9 cellular contexts compared by ENCODE assay signal in genomic region chr16:24541534-24541933, GRCh38. TPM values are rescaled to one million over a fixed set of nuclear protein-coding genes. Genes with fewer than 3 reads are reported as not detected.
A peak's percentile ranks its signal among the peaks of the same experiment; 100 is the strongest.
DNase-seq lines count a peak whose midpoint lies in the region; ATAC-seq and TF ChIP-seq lines count a peak whose summit lies in the region.
"Had no signal": no experiment of that assay in that cellular context is flagged by ENCODE, and none has a peak within 500 bp of the region (broad histone marks: within the 10 kb centered on the region; RNA-seq: fewer than 3 reads in every experiment).

No MANE protein-coding gene starts in this region.

- H3K36me3 Mint-ChIP-seq in nephron progenitor cell (ENCODE audit: low read depth), result peaks cover 44% of the 10 kb centered on the region

- peak overlapping the region; percentile 99 for H3K27ac Mint-ChIP-seq in nephron progenitor cell

- H3K18ac ChIP-seq in neuronal stem cell (ENCODE audit: low read length), result no peak overlapping the region

- H3K4me3 ChIP-seq in BE2C (ENCODE audit: low read depth, low read length), result peak overlapping the region; percentile 77
- H3K4me3 ChIP-seq in MG63, result peak overlapping the region; percentile 94
- H3K4me3 ChIP-seq in coronary artery, result peak overlapping the region; percentile 97
- peak overlapping the region in 1 of 2 donors; percentile 66 for H3K4me3 ChIP-seq in neuronal stem cell (ENCODE audit: low read length in 2 of 2)

- H2BK5ac ChIP-seq in neuronal stem cell (ENCODE audit: low read length), result no peak overlapping the region

- H3K4ac ChIP-seq in neuronal stem cell (ENCODE audit: low read length), result no peak overlapping the region

- no peaks in the 10 kb centered on the region for H3K9me3 Mint-ChIP-seq in nephron progenitor cell

- no peak overlapping the region for H3K4me2 ChIP-seq in neuronal stem cell (ENCODE audit: insufficient read depth, low read length, poor library complexity, severe bottlenecking)

- H3K27me3 ChIP-seq in BE2C (no peaks in the 10 kb centered on the region), MG63 (no peaks in the 10 kb centered on the region), neuronal stem cell (ENCODE audit: control insufficient read depth in 3 of 3, insufficient read depth in 3 of 3, low read depth in 1 of 3, low read length in 3 of 3) (no peaks in the 10 kb centered on the region)

- no peak overlapping the region for H4K8ac ChIP-seq in neuronal stem cell (ENCODE audit: low read depth, low read length)

- TF ChIP-seq CTCF in BE2C (IDR thresholded peaks at IDR 0.05; ENCODE audit: low read depth, low read length), result no peak
- no peak for TF ChIP-seq CTCF in coronary artery (IDR thresholded peaks at IDR 0.05)
- no peak for TF ChIP-seq CTCF in nephron progenitor cell (IDR thresholded peaks at IDR 0.05)

- no peaks in the 10 kb centered on the region for H3K79me1 ChIP-seq in neuronal stem cell (ENCODE audit: low read depth, low read length)

- H3K27me3 Mint-ChIP-seq in nephron progenitor cell (ENCODE audit: low read depth, poor library complexity), result no peaks in the 10 kb centered on the region

- no CpG with 5 or more reads among the region's 3 CpGs for WGBS in neuronal stem cell (ENCODE audit: extremely low coverage in 2 of 2, insufficient read length in 2 of 2, insufficient replicate concordance in 1 of 2), 2 donors

- H3K4me1 Mint-ChIP-seq in nephron progenitor cell, result peaks cover 46% of the 10 kb centered on the region

- no peak overlapping the region for H3K23ac ChIP-seq in neuronal stem cell (ENCODE audit: low read depth, low read length, poor library complexity)

- H3K4me3 Mint-ChIP-seq in nephron progenitor cell, result peak overlapping the region; percentile 95

- H3K4me1 ChIP-seq in BE2C (peaks cover 3% of the 10 kb centered on the region; the same call in 1 of the 2 replicates), neuronal stem cell (ENCODE audit: control insufficient read depth in 2 of 2, insufficient read depth in 1 of 2, low read depth in 1 of 2, low read length in 2 of 2) (peaks cover 1 to 8% of the 10 kb centered on the region in 2 donors)

- no peak overlapping the region for H2BK15ac ChIP-seq in neuronal stem cell (ENCODE audit: low read length)

- H3K27ac ChIP-seq in coronary artery, result peak overlapping the region; percentile 35 to 40
- H3K27ac ChIP-seq in neuronal stem cell (replicated peaks; ENCODE audit: low read length), result no peak overlapping the region

- H4K91ac ChIP-seq in neuronal stem cell (ENCODE audit: low read depth, low read length, poor library complexity), result no peak overlapping the region

- no peak overlapping the region for H2AFZ ChIP-seq in neuronal stem cell (ENCODE audit: low read length)

- DNase-seq in BE2C, result no peak
- DNase-seq in MG63, result no peak
- no peak for DNase-seq in coronary artery (ENCODE audit: low spot score)
- no peak for DNase-seq in nephron progenitor cell
- no peak for DNase-seq in neuronal stem cell (ENCODE audit: low spot score)
- no peak for DNase-seq in stimulated activated CD4-positive, alpha-beta T cell treated with anti-CD3 and anti-CD28 coated beads, Interleukin-4, amount 100 ng/mL, for 4 hours
- DNase-seq: NCI-H69 had no signal

- no peak overlapping the region for H3K14ac ChIP-seq in neuronal stem cell (ENCODE audit: low read length)

- no peak overlapping the region for H2AK5ac ChIP-seq in neuronal stem cell (ENCODE audit: low read depth, low read length)

- H3K36me3 ChIP-seq in BE2C, result peaks cover 24% of the 10 kb centered on the region
- H3K36me3 ChIP-seq in MG63, result peaks cover 56% of the 10 kb centered on the region
- peaks cover 0 to 46% of the 10 kb centered on the region in 2 donors for H3K36me3 ChIP-seq in neuronal stem cell (replicated peaks in 1 of 2; ENCODE audit: control insufficient read depth in 2 of 2, insufficient read depth in 2 of 2, low read length in 2 of 2)

- ATAC-seq in GM21526 (IDR thresholded peaks at IDR 0.05; ENCODE audit: low FRiP score, unreplicated experiment), result no peak
- ATAC-seq in HG03175 (IDR thresholded peaks at IDR 0.05; ENCODE audit: unreplicated experiment), result no peak

- no peak overlapping the region for H3K9ac ChIP-seq in neuronal stem cell (ENCODE audit: low read depth, low read length, poor library complexity)

- no peak overlapping the region for H2BK12ac ChIP-seq in neuronal stem cell (ENCODE audit: low read length)

- no peak overlapping the region for H2BK120ac ChIP-seq in neuronal stem cell (ENCODE audit: low read depth, low read length)

- no peaks in the 10 kb centered on the region for H3K9me3 ChIP-seq in BE2C
- H3K9me3 ChIP-seq in MG63, result no peaks in the 10 kb centered on the region
- peaks cover 0 to 2% of the 10 kb centered on the region in 2 donors for H3K9me3 ChIP-seq in neuronal stem cell (replicated peaks in 1 of 2; ENCODE audit: control insufficient read depth in 2 of 2, insufficient read depth in 1 of 2, low read depth in 1 of 2, low read length in 2 of 2)

RNA-seq across cellular contexts. Expression of gene RBBP6, which starts 2.2 kb away (rescaled TPM):
- polyA plus RNA-seq in BE2C (2012; ENCODE audit: insufficient read depth, insufficient read length, low read depth), result 50.3 TPM
- 6.8 and 13.6 TPM in 2 replicates for total RNA-seq in MG63 (2014; rRNA removed; shearing (Covaris generic); ENCODE audit: low replicate concordance)
- 66.9 TPM for polyA plus RNA-seq in neuronal stem cell (2013, experiment 1 of 2)
- polyA plus RNA-seq in neuronal stem cell (2013, experiment 2 of 2), result 70.8 TPM
